29 cellular contexts compared by ENCODE assay signal in the genomic region with DNA sequence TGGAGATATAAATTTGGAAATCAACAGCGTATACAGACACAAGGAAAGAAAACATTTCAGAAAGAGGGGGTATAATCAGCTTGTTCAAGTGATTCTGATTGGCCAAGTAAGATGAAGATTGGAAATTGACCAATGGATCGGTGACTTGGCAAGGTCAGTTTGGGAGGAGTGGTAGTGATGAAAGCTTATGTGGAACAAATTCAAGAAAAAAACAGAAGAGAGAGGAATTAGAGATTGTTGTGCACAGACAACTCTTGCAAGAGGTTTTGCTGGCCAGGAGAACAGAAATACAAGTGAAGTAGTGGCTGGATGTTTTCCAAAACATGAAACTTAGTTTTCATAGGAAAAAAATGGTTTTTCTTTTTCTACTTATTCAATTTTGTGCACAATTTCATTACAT. TPM values are rescaled to one million over a fixed set of nuclear protein-coding genes. Genes with fewer than 3 reads are reported as not detected.
DNase-seq lines count a peak whose midpoint lies in the region; ATAC-seq lines count a peak whose summit lies in the region.
"Had no signal": no experiment of that assay in that cellular context is flagged by ENCODE, and none has a peak within 500 bp of the region (broad histone marks: within the 10 kb centered on the region; RNA-seq: fewer than 3 reads in every experiment).

No MANE protein-coding gene starts in this region.

- no peak overlapping the region for H3K27ac ChIP-seq in naive thymus-derived CD4-positive, alpha-beta T cell (ENCODE audit: low read depth, low read length)
- H3K27ac ChIP-seq: C4-2B, ovary, PC-9, upper lobe of right lung had no signal

- no peak overlapping the region for H3K4me3 ChIP-seq in naive thymus-derived CD4-positive, alpha-beta T cell (ENCODE audit: low read length)
- H3K4me3 ChIP-seq in HAP-1, result no peak overlapping the region
- H3K4me3 ChIP-seq: gastrocnemius medialis, ovary, PC-9, upper lobe of right lung had no signal

- H3K36me3 Mint-ChIP-seq in activated naive CD4-positive, alpha-beta T cell treated with anti-CD3 and anti-CD28 coated beads for 36 hours (ENCODE audit: low read depth), result peaks cover 9% of the 10 kb centered on the region
- peaks cover 47% of the 10 kb centered on the region for H3K36me3 Mint-ChIP-seq in activated naive CD4-positive, alpha-beta T cell treated with anti-CD3 and anti-CD28 coated beads, Interleukin-2, amount 10 ng/mL, durations not matched to agents 7 days and 5 days
- peaks cover 46% of the 10 kb centered on the region for H3K36me3 Mint-ChIP-seq in activated T-helper 1 cell treated with anti-CD3 and anti-CD28 coated beads, Interleukin-12 subunit alpha, Interleukin-12 subunit beta, Interleukin-2, Interleukin-4 antibody, amounts not matched to agents 30 ng/mL and 10 ng/mL and 1 ng/mL, durations not matched to agents 14 hours and 24 hours and 36 hours (ENCODE audit: low read depth)
- peaks cover 0 to 29% (median 12%) of the 10 kb centered on the region in 5 donors for H3K36me3 Mint-ChIP-seq in naive thymus-derived CD4-positive, alpha-beta T cell
- H3K36me3 Mint-ChIP-seq: memory B cell had no signal

- H3K27ac Mint-ChIP-seq in activated naive CD4-positive, alpha-beta T cell treated with anti-CD3 and anti-CD28 coated beads for 36 hours, result peak overlapping the region; percentile 47
- no peak overlapping the region for H3K27ac Mint-ChIP-seq in activated naive CD4-positive, alpha-beta T cell treated with anti-CD3 and anti-CD28 coated beads, Interleukin-2, amount 10 ng/mL, durations not matched to agents 7 days and 5 days
- H3K27ac Mint-ChIP-seq in activated T-helper 1 cell treated with anti-CD3 and anti-CD28 coated beads, Interleukin-12 subunit alpha, Interleukin-12 subunit beta, Interleukin-2, Interleukin-4 antibody, amounts not matched to agents 30 ng/mL and 10 ng/mL and 1 ng/mL, durations not matched to agents 14 hours and 24 hours and 36 hours, result peak overlapping the region; percentile 92
- H3K27ac Mint-ChIP-seq in naive thymus-derived CD4-positive, alpha-beta T cell, result peak overlapping the region in 6 of 9 donors; percentile 11 to 65 (median 16)
- H3K27ac Mint-ChIP-seq: memory B cell had no signal

- H3K4me1 ChIP-seq in naive thymus-derived CD4-positive, alpha-beta T cell (ENCODE audit: control insufficient read depth in 2 of 2, insufficient read depth in 2 of 2, low read length in 2 of 2), result peaks cover 0 to 3% of the 10 kb centered on the region in 2 donors
- no peaks in the 10 kb centered on the region; the same call in 1 of the 2 replicates for H3K4me1 ChIP-seq in HAP-1
- H3K4me1 ChIP-seq: upper lobe of right lung had no signal

- CTCF ChIA-PET in activated naive CD4-positive, alpha-beta T cell treated with anti-CD3 and anti-CD28 coated beads for 36 hours (lab: Charles Lee), result interaction anchor here (1.1 to 2.0 kb wide), 2 partner anchors 12 to 61 kb away, joined by 3 to 10 read pairs; no protein-coding TSS in a partner anchor
- CTCF ChIA-PET in activated naive CD4-positive, alpha-beta T cell treated with anti-CD3 and anti-CD28 coated beads, Interleukin-2, amount 10 ng/mL, durations not matched to agents 7 days and 5 days (lab: Charles Lee), result no interaction called here
- CTCF ChIA-PET in naive thymus-derived CD4-positive, alpha-beta T cell (lab: Charles Lee), result interaction anchor here (1.0 kb wide), 1 partner anchor 11 kb away, joined by 4 read pairs; no protein-coding TSS in a partner anchor

- intact Hi-C loops in activated naive CD4-positive, alpha-beta T cell treated with anti-CD3 and anti-CD28 coated beads for 36 hours (cut with micrococcal nuclease), result no loop called here
- intact Hi-C loops in activated T-helper 1 cell treated with anti-CD3 and anti-CD28 coated beads, Interleukin-12 subunit alpha, Interleukin-12 subunit beta, Interleukin-2, Interleukin-4 antibody, amounts not matched to agents 30 ng/mL and 10 ng/mL and 1 ng/mL, durations not matched to agents 14 hours and 24 hours and 36 hours (cut with micrococcal nuclease), result loop anchor here (2.0 to 5.0 kb wide), 2 partner anchors 64 to 1543 kb away; no protein-coding TSS in a partner anchor
- intact Hi-C loops in naive thymus-derived CD4-positive, alpha-beta T cell (cut with micrococcal nuclease), result loop anchor here in 1 of 2 donors (2.0 kb wide), 1 partner anchor 16 kb away; the partner anchor contains the start of gene CD38

- no peak overlapping the region for H3K4me3 Mint-ChIP-seq in activated naive CD4-positive, alpha-beta T cell treated with anti-CD3 and anti-CD28 coated beads for 36 hours
- H3K4me3 Mint-ChIP-seq in activated naive CD4-positive, alpha-beta T cell treated with anti-CD3 and anti-CD28 coated beads, Interleukin-2, amount 10 ng/mL, durations not matched to agents 7 days and 5 days, result no peak overlapping the region
- H3K4me3 Mint-ChIP-seq in activated T-helper 1 cell treated with anti-CD3 and anti-CD28 coated beads, Interleukin-12 subunit alpha, Interleukin-12 subunit beta, Interleukin-2, Interleukin-4 antibody, amounts not matched to agents 30 ng/mL and 10 ng/mL and 1 ng/mL, durations not matched to agents 14 hours and 24 hours and 36 hours, result peak overlapping the region; percentile 50
- H3K4me3 Mint-ChIP-seq in naive thymus-derived CD4-positive, alpha-beta T cell, result peak overlapping the region in 1 of 10 donors; percentile 25
- H3K4me3 Mint-ChIP-seq: memory B cell, neural crest cell had no signal

- H3K9me3 ChIP-seq in naive thymus-derived CD4-positive, alpha-beta T cell (ENCODE audit: control insufficient read depth in 2 of 3, low read length in 3 of 3), result no peaks in the 10 kb centered on the region
- no peaks in the 10 kb centered on the region for H3K9me3 ChIP-seq in HAP-1
- H3K9me3 ChIP-seq: gastrocnemius medialis, ovary, upper lobe of right lung had no signal

- peaks cover 50% of the 10 kb centered on the region for H3K4me1 Mint-ChIP-seq in activated naive CD4-positive, alpha-beta T cell treated with anti-CD3 and anti-CD28 coated beads for 36 hours (ENCODE audit: low read depth)
- H3K4me1 Mint-ChIP-seq in activated naive CD4-positive, alpha-beta T cell treated with anti-CD3 and anti-CD28 coated beads, Interleukin-2, amount 10 ng/mL, durations not matched to agents 7 days and 5 days, result peaks cover 37% of the 10 kb centered on the region
- H3K4me1 Mint-ChIP-seq in activated T-helper 1 cell treated with anti-CD3 and anti-CD28 coated beads, Interleukin-12 subunit alpha, Interleukin-12 subunit beta, Interleukin-2, Interleukin-4 antibody, amounts not matched to agents 30 ng/mL and 10 ng/mL and 1 ng/mL, durations not matched to agents 14 hours and 24 hours and 36 hours (ENCODE audit: low read depth), result peaks cover 69% of the 10 kb centered on the region
- H3K4me1 Mint-ChIP-seq in naive thymus-derived CD4-positive, alpha-beta T cell, result peaks cover 16 to 58% (median 48%) of the 10 kb centered on the region in 7 donors
- H3K4me1 Mint-ChIP-seq: neural crest cell had no signal

- in situ Hi-C loops in HAP-1 (cut with MboI; ENCODE audit: low sequenced_read_pairs), result no loop called here

- H3K27me3 Mint-ChIP-seq in activated naive CD4-positive, alpha-beta T cell treated with anti-CD3 and anti-CD28 coated beads for 36 hours (ENCODE audit: low read depth), result no peaks in the 10 kb centered on the region
- no peaks in the 10 kb centered on the region for H3K27me3 Mint-ChIP-seq in activated naive CD4-positive, alpha-beta T cell treated with anti-CD3 and anti-CD28 coated beads, Interleukin-2, amount 10 ng/mL, durations not matched to agents 7 days and 5 days
- H3K27me3 Mint-ChIP-seq in activated T-helper 1 cell treated with anti-CD3 and anti-CD28 coated beads, Interleukin-12 subunit alpha, Interleukin-12 subunit beta, Interleukin-2, Interleukin-4 antibody, amounts not matched to agents 30 ng/mL and 10 ng/mL and 1 ng/mL, durations not matched to agents 14 hours and 24 hours and 36 hours (ENCODE audit: insufficient read depth), result no peaks in the 10 kb centered on the region
- H3K27me3 Mint-ChIP-seq in naive thymus-derived CD4-positive, alpha-beta T cell, result no peaks in the 10 kb centered on the region
- H3K27me3 Mint-ChIP-seq: stimulated activated naive B cell treated with anti-CD40 and anti-IgM and Interleukin-4, amounts not matched to agents 10 μg/mL and 1 μg/mL and 100 μg/mL, for 72 hours had no signal

- H3K27me3 ChIP-seq in naive thymus-derived CD4-positive, alpha-beta T cell (ENCODE audit: control insufficient read depth in 2 of 2, insufficient read depth in 2 of 2, low read length in 2 of 2), result no peaks in the 10 kb centered on the region
- peaks cover 4% of the 10 kb centered on the region; the same call in 1 of the 2 replicates for H3K27me3 ChIP-seq in HAP-1 (ENCODE audit: low read depth)
- H3K27me3 ChIP-seq: gastrocnemius medialis, ovary, upper lobe of right lung had no signal

- DNase-seq in activated naive CD4-positive, alpha-beta T cell treated with anti-CD3 and anti-CD28 coated beads for 36 hours, result no peak
- DNase-seq in activated naive CD4-positive, alpha-beta T cell treated with anti-CD3 and anti-CD28 coated beads, Interleukin-2, amount 10 ng/mL, durations not matched to agents 7 days and 5 days, result no peak
- DNase-seq in activated T-helper 1 cell treated with anti-CD3 and anti-CD28 coated beads, Interleukin-12 subunit alpha, Interleukin-12 subunit beta, Interleukin-2, Interleukin-4 antibody, amounts not matched to agents 30 ng/mL and 10 ng/mL and 1 ng/mL, durations not matched to agents 14 hours and 24 hours and 36 hours (ENCODE audit: low spot score), result no peak
- DNase-seq in naive thymus-derived CD4-positive, alpha-beta T cell, result no peak
- no peak for DNase-seq in HAP-1 (ENCODE audit: low spot score in 2 of 2)
- DNase-seq: activated CD4-positive, alpha-beta T cell treated with anti-CD3 and anti-CD28 coated beads, Interleukin-2, amount 50 U/mL, for 4 hours; activated naive CD4-positive, alpha-beta T cell treated with Interleukin-2 at 50 U/mL for 16 hours; DMS79; gastrocnemius medialis; GF-D8; hypothalamus; Karpas-422; NCI-H1436; NCI-H2081; NCI-H526; ovary; PC-9; stimulated activated naive B cell treated with anti-CD40 and anti-IgM and Interleukin-4, amounts not matched to agents 10 μg/mL and 1 μg/mL and 100 μg/mL, for 72 hours; T1000; upper lobe of right lung had no signal

- H3K36me3 ChIP-seq in naive thymus-derived CD4-positive, alpha-beta T cell (ENCODE audit: control insufficient read depth in 2 of 3, insufficient read depth in 3 of 3, low read length in 3 of 3), result no peaks in the 10 kb centered on the region
- H3K36me3 ChIP-seq in HAP-1 (replicated peaks), result no peaks in the 10 kb centered on the region
- H3K36me3 ChIP-seq: gastrocnemius medialis, ovary, upper lobe of right lung had no signal

- ATAC-seq in GM21528 (IDR thresholded peaks at IDR 0.05; ENCODE audit: low FRiP score, unreplicated experiment), result peak; percentile 22
- no peak for ATAC-seq in naive thymus-derived CD4-positive, alpha-beta T cell
- no peak for ATAC-seq in HG02798 (IDR thresholded peaks at IDR 0.05; ENCODE audit: poor library complexity, unreplicated experiment)
- ATAC-seq: HCT116, SK-N-SH treated with all-trans-retinoic acid at 6 μM for 48 hours, upper lobe of right lung had no signal

- POLR2A ChIA-PET in naive thymus-derived CD4-positive, alpha-beta T cell (lab: Charles Lee), result no interaction called here

- no peaks in the 10 kb centered on the region for H3K9me3 Mint-ChIP-seq in activated naive CD4-positive, alpha-beta T cell treated with anti-CD3 and anti-CD28 coated beads for 36 hours
- no peaks in the 10 kb centered on the region for H3K9me3 Mint-ChIP-seq in activated naive CD4-positive, alpha-beta T cell treated with anti-CD3 and anti-CD28 coated beads, Interleukin-2, amount 10 ng/mL, durations not matched to agents 7 days and 5 days
- H3K9me3 Mint-ChIP-seq in activated T-helper 1 cell treated with anti-CD3 and anti-CD28 coated beads, Interleukin-12 subunit alpha, Interleukin-12 subunit beta, Interleukin-2, Interleukin-4 antibody, amounts not matched to agents 30 ng/mL and 10 ng/mL and 1 ng/mL, durations not matched to agents 14 hours and 24 hours and 36 hours, result no peaks in the 10 kb centered on the region
- no peaks in the 10 kb centered on the region for H3K9me3 Mint-ChIP-seq in naive thymus-derived CD4-positive, alpha-beta T cell
- H3K9me3 Mint-ChIP-seq: memory B cell; neural crest cell; stimulated activated naive B cell treated with anti-CD40 and anti-IgM and Interleukin-4, amounts not matched to agents 10 μg/mL and 1 μg/mL and 100 μg/mL, for 72 hours had no signal

RNA-seq across cellular contexts. Expression of gene CD38, which starts 16.3 kb away (rescaled TPM):
- total RNA-seq in activated naive CD4-positive, alpha-beta T cell treated with anti-CD3 and anti-CD28 coated beads for 36 hours, result 10 to 100 TPM; 18.5 to 20.0 TPM
- total RNA-seq in activated T-helper 1 cell treated with anti-CD3 and anti-CD28 coated beads, Interleukin-12 subunit alpha, Interleukin-12 subunit beta, Interleukin-2, Interleukin-4 antibody, amounts not matched to agents 30 ng/mL and 10 ng/mL and 1 ng/mL, durations not matched to agents 14 hours and 24 hours and 36 hours, result 148 and 152 TPM in 2 replicates
- total RNA-seq in naive thymus-derived CD4-positive, alpha-beta T cell, result 100 to 1,000 TPM in 1 of 5 experiments, 10 to 100 TPM in 2, 1 to 10 TPM in 2; 5.6 to 189 (median 14.3) TPM
- 10 to 100 TPM; 13.9 to 14.0 TPM for polyA plus RNA-seq in naive thymus-derived CD4-positive, alpha-beta T cell
- total RNA-seq: bronchial epithelial cell, fibroblast of lung had no signal
